Comparison of ENCODE assay signal across 9 cellular contexts in the genomic region with DNA sequence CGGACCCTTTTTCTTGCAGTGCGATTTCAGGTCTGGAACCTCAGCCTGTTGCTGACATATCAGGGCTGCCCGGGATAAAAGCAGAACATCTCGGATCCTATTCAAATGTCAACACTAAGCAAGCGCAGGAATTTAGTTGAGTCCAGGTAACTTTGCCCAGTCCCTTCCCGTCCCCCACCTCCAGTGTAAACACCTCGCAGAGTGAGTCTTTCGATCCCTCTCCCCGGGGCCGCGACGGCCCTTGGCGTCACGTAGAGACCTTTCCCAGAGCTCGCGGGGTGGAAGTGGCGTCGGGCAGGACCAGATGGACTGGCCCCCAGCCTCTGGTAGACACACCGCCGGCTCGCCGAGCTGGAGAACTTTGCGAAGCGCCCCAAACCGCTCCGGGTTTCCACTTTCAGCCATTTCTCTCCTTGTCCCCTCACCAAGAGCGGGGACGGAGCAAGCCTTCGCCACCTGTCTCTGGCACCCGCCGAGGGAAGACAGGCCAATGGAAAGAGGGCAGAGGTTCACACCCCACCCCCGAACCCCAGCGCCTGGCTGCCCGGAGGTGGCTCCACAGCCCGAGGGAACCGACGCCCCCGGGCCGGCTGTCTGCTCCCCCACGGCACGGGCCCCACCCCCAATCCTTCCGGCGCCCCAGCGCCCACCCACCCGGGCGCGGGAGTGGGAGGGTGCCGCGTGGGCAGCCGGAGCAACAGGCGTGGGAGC. TPM values are rescaled to one million over a fixed set of nuclear protein-coding genes. Genes with fewer than 3 reads are reported as not detected.
DNase-seq lines count a peak whose midpoint lies in the region; ATAC-seq and TF ChIP-seq lines count a peak whose summit lies in the region.
"Had no signal": no experiment of that assay in that cellular context is flagged by ENCODE, and none has a peak within 500 bp of the region (broad histone marks: within the 10 kb centered on the region; RNA-seq: fewer than 3 reads in every experiment).

No MANE protein-coding gene starts in this region.

- H3K36me3 Mint-ChIP-seq in progenitor cell of endocrine pancreas (ENCODE audit: insufficient read depth), result no peaks in the 10 kb centered on the region
- no peaks in the 10 kb centered on the region for H3K36me3 Mint-ChIP-seq in activated CD8-positive, alpha-beta memory T cell treated with anti-CD3 and anti-CD28 coated beads, Interleukin-2, amount 10 ng/mL, durations not matched to agents 7 days and 5 days
- H3K36me3 Mint-ChIP-seq: activated naive CD4-positive, alpha-beta T cell treated with anti-CD3 and anti-CD28 coated beads, Interleukin-2, amount 50 U/mL, for 72 hours had no signal

- no peaks in the 10 kb centered on the region for H3K9me3 ChIP-seq in Peyer's patch

- peak overlapping the region in 1 of 4 donors; percentile 49 for H3K27ac ChIP-seq in Peyer's patch

- H3K4me3 ChIP-seq in Peyer's patch (peak overlapping the region; percentile 27 to 62 (median 52)), foreskin fibroblast (ENCODE audit: low read depth in 1 of 2, low read length in 2 of 2) (peak overlapping the region; percentile 15 to 49)

- no peaks in the 10 kb centered on the region for H3K36me3 ChIP-seq in Peyer's patch

- CTCF ChIA-PET in activated CD8-positive, alpha-beta memory T cell treated with anti-CD3 and anti-CD28 coated beads, Interleukin-2, amount 10 ng/mL, durations not matched to agents 7 days and 5 days (lab: Charles Lee), result no interaction called here

- peaks cover 88% of the 10 kb centered on the region for H3K27me3 Mint-ChIP-seq in progenitor cell of endocrine pancreas
- H3K27me3 Mint-ChIP-seq in activated CD8-positive, alpha-beta memory T cell treated with anti-CD3 and anti-CD28 coated beads, Interleukin-2, amount 10 ng/mL, durations not matched to agents 7 days and 5 days, result peaks cover 79% of the 10 kb centered on the region

- no peak for ATAC-seq in GM21515 (IDR thresholded peaks at IDR 0.05; ENCODE audit: unreplicated experiment)
- no peak for ATAC-seq in HG03135 (IDR thresholded peaks at IDR 0.05; ENCODE audit: unreplicated experiment)
- ATAC-seq in activated CD8-positive, alpha-beta memory T cell treated with anti-CD3 and anti-CD28 coated beads, Interleukin-2, amount 10 ng/mL, durations not matched to agents 7 days and 5 days, result no peak

- TF ChIP-seq CTCF in Peyer's patch (IDR thresholded peaks at IDR 0.05), result no peak
- TF ChIP-seq CTCF in foreskin fibroblast (IDR thresholded peaks at IDR 0.05; ENCODE audit: low read depth, low read length), result no peak
- no peak for TF ChIP-seq CTCF in progenitor cell of endocrine pancreas (IDR thresholded peaks at IDR 0.05; ENCODE audit: unreplicated experiment)

- no peak for TF ChIP-seq POLR2A in Peyer's patch (IDR thresholded peaks at IDR 0.05)

- H3K27ac Mint-ChIP-seq in progenitor cell of endocrine pancreas, result peak overlapping the region; percentile 71
- H3K27ac Mint-ChIP-seq in activated CD8-positive, alpha-beta memory T cell treated with anti-CD3 and anti-CD28 coated beads, Interleukin-2, amount 10 ng/mL, durations not matched to agents 7 days and 5 days, result no peak overlapping the region
- H3K27ac Mint-ChIP-seq: activated naive CD4-positive, alpha-beta T cell treated with anti-CD3 and anti-CD28 coated beads, Interleukin-2, amount 50 U/mL, for 72 hours had no signal

- DNase-seq in DMS79 treated with DMSO at 0.1 percent for 48 hours (lab: John Stamatoyannopoulos, UW) (peak; percentile 23), Peyer's patch (no peak), foreskin fibroblast (peak in 1 of 2 donors; percentile 11), progenitor cell of endocrine pancreas (ENCODE audit: low spot score, unreplicated experiment) (peak; percentile 19), NCI-H2029 treated with DMSO at 0.1 percent for 48 hours (lab: John Stamatoyannopoulos, UW) (no peak)
- no peak for DNase-seq in activated CD8-positive, alpha-beta memory T cell treated with anti-CD3 and anti-CD28 coated beads, Interleukin-2, amount 10 ng/mL, durations not matched to agents 7 days and 5 days

- no peaks in the 10 kb centered on the region for H3K9me3 Mint-ChIP-seq in progenitor cell of endocrine pancreas (ENCODE audit: low read depth)
- H3K9me3 Mint-ChIP-seq in activated CD8-positive, alpha-beta memory T cell treated with anti-CD3 and anti-CD28 coated beads, Interleukin-2, amount 10 ng/mL, durations not matched to agents 7 days and 5 days (ENCODE audit: low read depth), result no peaks in the 10 kb centered on the region
- H3K9me3 Mint-ChIP-seq: activated naive CD4-positive, alpha-beta T cell treated with anti-CD3 and anti-CD28 coated beads, Interleukin-2, amount 50 U/mL, for 72 hours had no signal

- peaks cover 16% of the 10 kb centered on the region for H3K4me1 Mint-ChIP-seq in progenitor cell of endocrine pancreas (ENCODE audit: low read depth)
- H3K4me1 Mint-ChIP-seq in activated CD8-positive, alpha-beta memory T cell treated with anti-CD3 and anti-CD28 coated beads, Interleukin-2, amount 10 ng/mL, durations not matched to agents 7 days and 5 days, result peaks cover 11% of the 10 kb centered on the region

- peaks cover 0 to 25% (median 0%) of the 10 kb centered on the region in 4 donors for H3K4me1 ChIP-seq in Peyer's patch

- H3K4me3 Mint-ChIP-seq in progenitor cell of endocrine pancreas (ENCODE audit: low read depth), result peak overlapping the region; percentile 72
- H3K4me3 Mint-ChIP-seq in activated CD8-positive, alpha-beta memory T cell treated with anti-CD3 and anti-CD28 coated beads, Interleukin-2, amount 10 ng/mL, durations not matched to agents 7 days and 5 days, result no peak overlapping the region

- H3K27me3 ChIP-seq in Peyer's patch, result no peaks in the 10 kb centered on the region

RNA-seq across cellular contexts. Expression of gene KCND3, which starts 0.6 kb away (rescaled TPM):
- total RNA-seq in Peyer's patch (1 to 10 TPM in 1 of 4 donors, under 1 TPM in 3; 0.35 to 4.1 (median 0.90) TPM), progenitor cell of endocrine pancreas (0.75 and 0.81 TPM in 2 replicates)
- not detected for total RNA-seq in activated CD8-positive, alpha-beta memory T cell treated with anti-CD3 and anti-CD28 coated beads, Interleukin-2, amount 10 ng/mL, durations not matched to agents 7 days and 5 days
- total RNA-seq: activated naive CD4-positive, alpha-beta T cell treated with anti-CD3 and anti-CD28 coated beads, Interleukin-2, amount 50 U/mL, for 72 hours had no signal

Comparison
In these comparisons a context has a peak if more than half of its experiments do, and no peak if none do; other contexts are left out.
1. DNase-seq: peak in DMS79 treated with DMSO at 0.1 percent for 48 hours (single experiment) and progenitor cell of endocrine pancreas (single experiment); none in Peyer's patch (0 of 3), NCI-H2029 treated with DMSO at 0.1 percent for 48 hours (single experiment) and activated CD8-positive, alpha-beta memory T cell treated with anti-CD3 and anti-CD28 coated beads, Interleukin-2, amount 10 ng/mL, durations not matched to agents 7 days and 5 days (single experiment).